Comparison of ENCODE assay signal across 8 cellular contexts in genomic region chrX:135596495-135596894, GRCh38.
DNase-seq lines count a peak whose midpoint lies in the region; ATAC-seq lines count a peak whose summit lies in the region.

No MANE protein-coding gene starts in this region.

- peaks cover 10% of the 10 kb centered on the region for H3K27me3 Mint-ChIP-seq in activated naive CD4-positive, alpha-beta T cell treated with anti-CD3 and anti-CD28 coated beads, Interleukin-2, amount 10 ng/mL, durations not matched to agents 7 days and 5 days

- H3K9me3 ChIP-seq in iPS DF 6.9 (ENCODE audit: control insufficient read depth, insufficient read depth, low read length): no peaks in the 10 kb centered on the region

- H3K36me3 ChIP-seq in iPS DF 6.9 (ENCODE audit: control insufficient read depth, insufficient read depth, low read length): no peaks in the 10 kb centered on the region

- WGBS in iPS DF 6.9 (ENCODE audit: insufficient coverage, insufficient read length): no CpG with 5 or more reads among the region's 18 CpGs

- no peak overlapping the region for H3K27ac ChIP-seq in iPS DF 6.9 (ENCODE audit: low read length)

- ATAC-seq in GM18517 (IDR thresholded peaks at IDR 0.05; ENCODE audit: unreplicated experiment) (no peak), GM21367 (IDR thresholded peaks at IDR 0.05; ENCODE audit: unreplicated experiment) (no peak)

- no peak overlapping the region for H3K27ac Mint-ChIP-seq in activated naive CD4-positive, alpha-beta T cell treated with anti-CD3 and anti-CD28 coated beads, Interleukin-2, amount 10 ng/mL, durations not matched to agents 7 days and 5 days

- H3K4me3 Mint-ChIP-seq in activated naive CD4-positive, alpha-beta T cell treated with anti-CD3 and anti-CD28 coated beads, Interleukin-2, amount 10 ng/mL, durations not matched to agents 7 days and 5 days: no peak overlapping the region

- no peak overlapping the region for H3K4me3 ChIP-seq in iPS DF 6.9 (ENCODE audit: low read length)

- peak; percentile 73 for DNase-seq in ELF-1 (ENCODE audit: low read depth, low spot score)
- peak; percentile 59 for DNase-seq in HT-29 (ENCODE audit: low spot score)
- peak; percentile 3 for DNase-seq in SHP77 treated with DMSO at 0.1 percent for 48 hours (lab: John Stamatoyannopoulos, UW)
- peak; percentile 56 for DNase-seq in activated naive CD4-positive, alpha-beta T cell treated with anti-CD3 and anti-CD28 coated beads, Interleukin-2, amount 10 ng/mL, durations not matched to agents 7 days and 5 days
- DNase-seq in iPS DF 6.9 (ENCODE audit: low read depth, low spot score): peak; percentile 7
- peak; percentile 4 to 45 (median 10) for DNase-seq in stimulated activated CD4-positive, alpha-beta T cell treated with anti-CD3 and anti-CD28 coated beads, TNF-alpha, amount 100 ng/mL, for 48 hours (ENCODE audit: low read depth in 3 of 3)

- CTCF ChIA-PET in activated naive CD4-positive, alpha-beta T cell treated with anti-CD3 and anti-CD28 coated beads, Interleukin-2, amount 10 ng/mL, durations not matched to agents 7 days and 5 days (lab: Charles Lee): interaction anchor here (1.9 kb wide), 1 partner anchor 116 kb away, joined by 5 read pairs; no protein-coding TSS in a partner anchor

- H3K27me3 ChIP-seq in iPS DF 6.9 (ENCODE audit: control insufficient read depth, insufficient read depth, low read length): no peaks in the 10 kb centered on the region

- H3K4me1 ChIP-seq in iPS DF 6.9 (ENCODE audit: control insufficient read depth, insufficient read depth, low read length): no peaks in the 10 kb centered on the region

- H3K36me3 Mint-ChIP-seq in activated naive CD4-positive, alpha-beta T cell treated with anti-CD3 and anti-CD28 coated beads, Interleukin-2, amount 10 ng/mL, durations not matched to agents 7 days and 5 days: no peaks in the 10 kb centered on the region

- H3K9me3 Mint-ChIP-seq in activated naive CD4-positive, alpha-beta T cell treated with anti-CD3 and anti-CD28 coated beads, Interleukin-2, amount 10 ng/mL, durations not matched to agents 7 days and 5 days: no peaks in the 10 kb centered on the region

- no peaks in the 10 kb centered on the region for H3K4me1 Mint-ChIP-seq in activated naive CD4-positive, alpha-beta T cell treated with anti-CD3 and anti-CD28 coated beads, Interleukin-2, amount 10 ng/mL, durations not matched to agents 7 days and 5 days

Comparison
In these comparisons a context has a peak if more than half of its experiments do, and no peak if none do; other contexts are left out.
1. DNase-seq: peak in every context shown above with its lines; median percentile 73 in ELF-1; 59 in HT-29; 56 in activated naive CD4-positive, alpha-beta T cell treated with anti-CD3 and anti-CD28 coated beads, Interleukin-2, amount 10 ng/mL, durations not matched to agents 7 days and 5 days; 10 in stimulated activated CD4-positive, alpha-beta T cell treated with anti-CD3 and anti-CD28 coated beads, TNF-alpha, amount 100 ng/mL, for 48 hours; 7 in iPS DF 6.9; 3 in SHP77 treated with DMSO at 0.1 percent for 48 hours.